In the genomic region with DNA sequence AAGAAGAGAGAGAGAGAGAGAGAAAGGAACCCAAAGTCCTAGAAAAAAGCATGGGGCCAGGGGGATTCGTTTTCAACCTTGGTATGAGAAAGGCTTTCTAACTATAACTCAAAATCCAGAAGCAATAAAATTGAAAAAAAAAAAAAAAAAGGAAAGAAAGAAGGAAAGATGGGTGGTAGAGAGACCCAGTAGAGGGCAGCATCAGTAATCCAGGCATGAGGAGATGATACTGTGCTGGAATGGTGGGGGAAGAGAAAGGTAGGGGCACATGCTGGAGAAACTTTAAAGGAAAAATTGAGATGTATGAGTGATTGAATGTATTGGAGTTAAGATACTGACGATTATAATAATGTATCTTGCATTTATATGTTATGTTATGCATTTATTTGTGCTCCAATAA, we compare ENCODE assay signal across 1 cellular context.
TF ChIP-seq lines count a peak whose summit lies in the region.

No MANE protein-coding gene starts in this region.

TF ChIP-seq in IMR-90, 13 proteins besides CTCF, POLR2A, EP300 and RAD21:
- TF ChIP-seq FOS (IDR thresholded peaks at IDR 0.05; ENCODE audit: low read depth, low read length) (no peak), MXI1 (IDR thresholded peaks at IDR 0.05; ENCODE audit: borderline replicate concordance, low read depth, low read length) (no peak), MAFK (IDR thresholded peaks at IDR 0.05; ENCODE audit: low read depth, low read length) (no peak), BHLHE40 (IDR thresholded peaks at IDR 0.05; ENCODE audit: low read depth, low read length) (no peak), NFE2L2 (IDR thresholded peaks at IDR 0.05; ENCODE audit: low read depth, low read length) (no peak), RCOR1 (IDR thresholded peaks at IDR 0.05; ENCODE audit: insufficient replicate concordance, low read length) (no peak), CHD1 (IDR thresholded peaks at IDR 0.05; ENCODE audit: low read depth, low read length) (no peak), SMC3 (IDR thresholded peaks at IDR 0.05; ENCODE audit: low read depth, low read length) (no peak), MAZ (IDR thresholded peaks at IDR 0.05; ENCODE audit: borderline replicate concordance, low read depth, low read length) (no peak), RFX5 (IDR thresholded peaks at IDR 0.05; ENCODE audit: low read depth, low read length) (no peak), CEBPB (IDR thresholded peaks at IDR 0.05; ENCODE audit: low read depth, low read length) (no peak)
- TF ChIP-seq, protein P1, sequence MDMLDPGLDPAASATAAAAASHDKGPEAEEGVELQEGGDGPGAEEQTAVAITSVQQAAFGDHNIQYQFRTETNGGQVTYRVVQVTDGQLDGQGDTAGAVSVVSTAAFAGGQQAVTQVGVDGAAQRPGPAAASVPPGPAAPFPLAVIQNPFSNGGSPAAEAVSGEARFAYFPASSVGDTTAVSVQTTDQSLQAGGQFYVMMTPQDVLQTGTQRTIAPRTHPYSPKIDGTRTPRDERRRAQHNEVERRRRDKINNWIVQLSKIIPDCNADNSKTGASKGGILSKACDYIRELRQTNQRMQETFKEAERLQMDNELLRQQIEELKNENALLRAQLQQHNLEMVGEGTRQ (IDR thresholded peaks at IDR 0.05; ENCODE audit: low read depth, low read length), result no peak
- TF ChIP-seq, protein P2, sequence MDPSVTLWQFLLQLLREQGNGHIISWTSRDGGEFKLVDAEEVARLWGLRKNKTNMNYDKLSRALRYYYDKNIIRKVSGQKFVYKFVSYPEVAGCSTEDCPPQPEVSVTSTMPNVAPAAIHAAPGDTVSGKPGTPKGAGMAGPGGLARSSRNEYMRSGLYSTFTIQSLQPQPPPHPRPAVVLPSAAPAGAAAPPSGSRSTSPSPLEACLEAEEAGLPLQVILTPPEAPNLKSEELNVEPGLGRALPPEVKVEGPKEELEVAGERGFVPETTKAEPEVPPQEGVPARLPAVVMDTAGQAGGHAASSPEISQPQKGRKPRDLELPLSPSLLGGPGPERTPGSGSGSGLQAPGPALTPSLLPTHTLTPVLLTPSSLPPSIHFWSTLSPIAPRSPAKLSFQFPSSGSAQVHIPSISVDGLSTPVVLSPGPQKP (IDR thresholded peaks at IDR 0.05; ENCODE audit: borderline replicate concordance, low read depth, low read length), result no peak
TF ChIP-seq in IMR-90: peak in this region for 0.
